In genomic region chr16:56970934-56971767, GRCh38 we compare ENCODE assay signal across 10 cellular contexts. TPM values are rescaled to one million over a fixed set of nuclear protein-coding genes. Genes with fewer than 3 reads are reported as not detected.
DNase-seq lines count a peak whose midpoint lies in the region; ATAC-seq and TF ChIP-seq lines count a peak whose summit lies in the region.
"Had no signal": no experiment of that assay in that cellular context is flagged by ENCODE, and none has a peak within 500 bp of the region (broad histone marks: within the 10 kb centered on the region; RNA-seq: fewer than 3 reads in every experiment).

No MANE protein-coding gene starts in this region.

- H3K4me1 ChIP-seq in Karpas-422 (ENCODE audit: low read length) (peaks cover 53% of the 10 kb centered on the region), gastroesophageal sphincter (peaks cover 0 to 3% (median 0%) of the 10 kb centered on the region in 3 donors)

- H2AFZ ChIP-seq in Karpas-422 (ENCODE audit: low read length), result no peak overlapping the region

- H3K27me3 ChIP-seq in Karpas-422 (ENCODE audit: low read length) (no peaks in the 10 kb centered on the region), gastroesophageal sphincter (no peaks in the 10 kb centered on the region)

- H3K36me3 ChIP-seq in Karpas-422 (ENCODE audit: insufficient read depth, low read length), result no peaks in the 10 kb centered on the region
- no peaks in the 10 kb centered on the region for H3K36me3 ChIP-seq in gastroesophageal sphincter

- H3K9me2 ChIP-seq in Karpas-422 (replicated peaks; ENCODE audit: insufficient read depth, low read length), result no peaks in the 10 kb centered on the region

- ATAC-seq in GM18907 (IDR thresholded peaks at IDR 0.05; ENCODE audit: unreplicated experiment) (peak; percentile 82), HG02610 (IDR thresholded peaks at IDR 0.05; ENCODE audit: unreplicated experiment) (peak; percentile 87), GM18520 (IDR thresholded peaks at IDR 0.05; ENCODE audit: unreplicated experiment) (no peak), gastroesophageal sphincter (no peak)

- H3K4me3 ChIP-seq in Karpas-422 (ENCODE audit: low read length), result peak overlapping the region; percentile 42; the same call in 1 of the 2 replicates
- H3K4me3 ChIP-seq in gastroesophageal sphincter, result no peak overlapping the region

- TF ChIP-seq CTCF in gastroesophageal sphincter (IDR thresholded peaks at IDR 0.05), result no peak

- no peaks in the 10 kb centered on the region for H4K20me1 ChIP-seq in Karpas-422 (ENCODE audit: insufficient read depth, low read depth, low read length)

- H3K9ac ChIP-seq in Karpas-422 (ENCODE audit: low read length), result peak overlapping the region; percentile 62

- H3K27ac ChIP-seq in Karpas-422 (ENCODE audit: low read length) (peak overlapping the region; percentile 92), gastroesophageal sphincter (no peak overlapping the region)

- no peak for TF ChIP-seq POLR2A in gastroesophageal sphincter (IDR thresholded peaks at IDR 0.05)

- no peak for TF ChIP-seq EP300 in gastroesophageal sphincter (IDR thresholded peaks at IDR 0.05)

- H3K4me2 ChIP-seq in Karpas-422 (ENCODE audit: low read depth, low read length, poor library complexity, severe bottlenecking), result peak overlapping the region; percentile 68

- H3K9me3 ChIP-seq in Karpas-422 (ENCODE audit: low read length) (no peaks in the 10 kb centered on the region), gastroesophageal sphincter (no peaks in the 10 kb centered on the region)

- DNase-seq in Karpas-422 (peak; percentile 96), posterior vena cava (ENCODE audit: low spot score) (peak; percentile 57), cardiac septum (ENCODE audit: low spot score) (no peak), OCI-M1 (lab: John Stamatoyannopoulos, UW) (no peak)
- DNase-seq: activated CD4-positive, alpha-beta memory T cell treated with anti-CD3 and anti-CD28 coated beads for 36 hours; NCI-H526 had no signal

- H3K79me2 ChIP-seq in Karpas-422 (ENCODE audit: low read length), result no peaks in the 10 kb centered on the region

- intact Hi-C loops in posterior vena cava (cut with DNase I) (loop anchor here in 1 of 2 donors (5.0 kb wide), 1 partner anchor 1071 kb away; no protein-coding TSS in a partner anchor), cardiac septum (cut with DNase I) (no loop called here)

- WGBS in gastroesophageal sphincter (ENCODE audit: low coverage in 1 of 2), 2 donors, result 61 to 83% methylated on average over 1 to 4 of the region's 8 CpGs

RNA-seq across cellular contexts. Expression of gene CETP, which starts 9.4 kb away (rescaled TPM):
- 0.32 and 0.48 TPM in 2 replicates for total RNA-seq in Karpas-422 (2014; rRNA removed; shearing (Covaris generic); ENCODE audit: low replicate concordance)
- total RNA-seq in posterior vena cava (under 1 TPM in 1 of 2 donors, not detected in 1; 0.60 TPM), cardiac septum (not detected), gastroesophageal sphincter (1 to 10 TPM in 1 of 4 donors, not detected in 3; 1.6 TPM)
- total RNA-seq: activated CD4-positive, alpha-beta memory T cell treated with anti-CD3 and anti-CD28 coated beads for 36 hours had no signal

RNA-seq across cellular contexts. Expression of gene NLRC5, which starts 18.2 kb away (rescaled TPM):
- 103 and 116 TPM in 2 replicates for total RNA-seq in Karpas-422 (2014; rRNA removed; shearing (Covaris generic); ENCODE audit: low replicate concordance)
- total RNA-seq in posterior vena cava (10 to 100 TPM; 37.8 to 53.2 TPM), cardiac septum (12.7 TPM), gastroesophageal sphincter (10 to 100 TPM; 11.1 to 39.7 (median 16.3) TPM)

RNA-seq across cellular contexts. Expression of gene HERPUD1, which starts 39.2 kb away (rescaled TPM):
- total RNA-seq in Karpas-422 (2014; rRNA removed; shearing (Covaris generic); ENCODE audit: low replicate concordance), result 98.1 and 112 TPM in 2 replicates
- total RNA-seq in posterior vena cava, result 100 to 1,000 TPM in 1 of 2 donors, 10 to 100 TPM in 1; 99.7 to 106 TPM
- total RNA-seq in cardiac septum, result 87.4 TPM
- total RNA-seq in gastroesophageal sphincter, result 10 to 100 TPM; 41.2 to 87.5 (median 79.1) TPM

Comparison
In these comparisons a context has a peak if more than half of its experiments do, and no peak if none do; other contexts are left out.
1. ATAC-seq: peak in GM18907 (single experiment) and HG02610 (single experiment); none in GM18520 (single experiment) and gastroesophageal sphincter (single experiment).
2. DNase-seq: peak in Karpas-422 (single experiment) and posterior vena cava (single experiment); none in cardiac septum (single experiment) and OCI-M1 (single experiment).